Comparison of ENCODE assay signal across 17 cellular contexts in genomic region chr5:67989457-67989856, GRCh38.
DNase-seq lines count a peak whose midpoint lies in the region; ATAC-seq and TF ChIP-seq lines count a peak whose summit lies in the region.
"Had no signal": no experiment of that assay in that cellular context is flagged by ENCODE, and none has a peak within 500 bp of the region (broad histone marks: within the 10 kb centered on the region; RNA-seq: fewer than 3 reads in every experiment).

No MANE protein-coding gene starts in this region.

- no peak for TF ChIP-seq CTCF in mucosa of descending colon (IDR thresholded peaks at IDR 0.05)

- DNase-seq in EH (ENCODE audit: low read depth) (peak; percentile 70), SK-N-MC (ENCODE audit: low read depth, low spot score) (no peak), fibroblast of the conjunctiva (ENCODE audit: low read depth) (peak; percentile 18), mucosa of descending colon (no peak), CD1c-positive myeloid dendritic cell (ENCODE audit: extremely low spot score) (no peak), NCI-H2029 treated with DMSO at 0.1 percent for 48 hours (lab: John Stamatoyannopoulos, UW) (no peak), NCI-H2029 (lab: John Stamatoyannopoulos, UW) (no peak), head of caudate nucleus (no peak)
- DNase-seq: activated CD4-positive, CD25-positive, alpha-beta regulatory T cell treated with anti-CD3 and anti-CD28 coated beads, Interleukin-2, amount 50 U/mL, for 72 hours; erythroblast; NCI-H1930; NCI-H774; ovary; spleen; substantia nigra had no signal

- H3K4me3 ChIP-seq in SK-N-MC (peak overlapping the region; percentile 41), mucosa of descending colon (no peak overlapping the region)
- H3K4me3 ChIP-seq: ovary, spleen had no signal

- intact Hi-C loops in mucosa of descending colon (cut with DNase I, micrococcal nuclease) (no loop called here), head of caudate nucleus (cut with DNase I) (no loop called here)

- H3K9me3 ChIP-seq in SK-N-MC (ENCODE audit: low read depth, low read length) (no peaks in the 10 kb centered on the region), mucosa of descending colon (no peaks in the 10 kb centered on the region)
- H3K9me3 ChIP-seq: ovary, spleen had no signal

- H3K9ac ChIP-seq in SK-N-MC (ENCODE audit: insufficient read length), result no peak overlapping the region

- H3K27ac ChIP-seq in SK-N-MC, result peak overlapping the region; percentile 76
- H3K27ac ChIP-seq: ovary, spleen had no signal

- peak; percentile 62 for ATAC-seq in mucosa of descending colon
- ATAC-seq: activated naive CD4-positive, alpha-beta T cell treated with anti-CD3 and anti-CD28 coated beads, Interleukin-2, amount 50 U/mL, for 72 hours; HCT116 had no signal

- no peaks in the 10 kb centered on the region for H3K36me3 ChIP-seq in SK-N-MC (ENCODE audit: insufficient read depth, low read length)
- H3K36me3 ChIP-seq in mucosa of descending colon (ENCODE audit: low read depth), result no peaks in the 10 kb centered on the region
- H3K36me3 ChIP-seq: ovary, spleen had no signal

- H3K4me1 ChIP-seq in mucosa of descending colon (ENCODE audit: low read depth), result no peaks in the 10 kb centered on the region
- H3K4me1 ChIP-seq: spleen had no signal

Comparison
In these comparisons a context has a peak if more than half of its experiments do, and no peak if none do; other contexts are left out.
1. DNase-seq: peak in EH (single experiment) and fibroblast of the conjunctiva (single experiment); none in SK-N-MC (single experiment), mucosa of descending colon (0 of 3), CD1c-positive myeloid dendritic cell (single experiment), NCI-H2029 treated with DMSO at 0.1 percent for 48 hours (single experiment), NCI-H2029 (single experiment) and head of caudate nucleus (0 of 42).